Comparison of ENCODE assay signal across 23 cellular contexts in the genomic region with DNA sequence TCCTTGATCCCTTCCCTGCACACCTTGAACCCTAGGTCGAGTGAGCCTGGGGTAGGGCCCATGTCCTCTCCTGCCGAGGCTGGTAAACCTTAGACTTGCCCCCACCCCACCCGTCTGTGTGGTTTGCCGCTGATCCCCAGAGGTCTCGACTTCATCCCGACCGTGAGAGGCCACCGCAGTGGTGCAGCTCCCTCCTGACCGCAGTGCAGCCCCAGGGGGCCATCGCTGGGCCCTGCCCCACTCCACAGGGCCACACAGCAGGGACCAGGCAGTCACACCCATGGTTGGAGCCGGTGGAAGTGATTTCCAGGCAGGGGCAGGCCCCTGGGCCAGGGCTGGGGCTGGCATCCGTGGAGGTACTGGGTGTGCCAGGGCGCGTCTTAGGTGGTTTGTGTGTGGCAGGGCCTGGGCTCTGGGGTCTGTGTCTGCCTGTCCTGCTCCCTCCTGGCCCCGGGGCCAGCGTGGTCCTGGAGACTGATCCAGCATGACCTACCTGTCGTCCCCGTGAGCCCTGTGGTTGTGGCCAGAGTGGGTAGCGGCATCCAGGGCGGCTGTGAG. TPM values are rescaled to one million over a fixed set of nuclear protein-coding genes. Genes with fewer than 3 reads are reported as not detected.
DNase-seq lines count a peak whose midpoint lies in the region; ATAC-seq and TF ChIP-seq lines count a peak whose summit lies in the region.
"Had no signal": no experiment of that assay in that cellular context is flagged by ENCODE, and none has a peak within 500 bp of the region (broad histone marks: within the 10 kb centered on the region; RNA-seq: fewer than 3 reads in every experiment).

No MANE protein-coding gene starts in this region.

- WGBS in esophagus squamous epithelium, 2 donors = 44% methylated on average over 6 of the region's 20 CpGs; no CpG with 5 or more reads in 1 of the 2 donors

- peak overlapping the region; percentile 94 for H3K27ac ChIP-seq in C4-2B
- peak overlapping the region; percentile 80 to 93 (median 84) for H3K27ac ChIP-seq in esophagus squamous epithelium
- peak overlapping the region; percentile 0 for H3K27ac ChIP-seq in rectal smooth muscle tissue (ENCODE audit: low read depth, low read length)
- H3K27ac ChIP-seq: ovary had no signal

- H3K27me3 Mint-ChIP-seq in T-helper 17 cell (no peaks in the 10 kb centered on the region), progenitor cell of endocrine pancreas (no peaks in the 10 kb centered on the region)
- H3K27me3 Mint-ChIP-seq in activated naive CD8-positive, alpha-beta T cell treated with anti-CD3 and anti-CD28 coated beads for 36 hours = no peaks in the 10 kb centered on the region
- H3K27me3 Mint-ChIP-seq: CD8-positive, alpha-beta memory T cell; central memory CD8-positive, alpha-beta T cell had no signal

- H3K4me3 Mint-ChIP-seq in T-helper 17 cell (peak overlapping the region; percentile 47), progenitor cell of endocrine pancreas (ENCODE audit: low read depth) (no peak overlapping the region)
- no peak overlapping the region for H3K4me3 Mint-ChIP-seq in activated naive CD8-positive, alpha-beta T cell treated with anti-CD3 and anti-CD28 coated beads for 36 hours
- H3K4me3 Mint-ChIP-seq: activated naive CD4-positive, alpha-beta T cell treated with anti-CD3 and anti-CD28 coated beads for 36 hours; activated T-cell treated with anti-CD3 and anti-CD28 coated beads, Interleukin-2, amount 50 U/mL, for 72 hours; CD8-positive, alpha-beta memory T cell; central memory CD8-positive, alpha-beta T cell; natural killer cell had no signal

- H3K9me3 Mint-ChIP-seq in activated naive CD8-positive, alpha-beta T cell treated with anti-CD3 and anti-CD28 coated beads for 36 hours = no peaks in the 10 kb centered on the region
- no peaks in the 10 kb centered on the region for H3K9me3 Mint-ChIP-seq in progenitor cell of endocrine pancreas (ENCODE audit: low read depth)
- H3K9me3 Mint-ChIP-seq: activated naive CD4-positive, alpha-beta T cell treated with anti-CD3 and anti-CD28 coated beads for 36 hours; activated T-cell treated with anti-CD3 and anti-CD28 coated beads, Interleukin-2, amount 50 U/mL, for 72 hours; CD8-positive, alpha-beta memory T cell; central memory CD8-positive, alpha-beta T cell; natural killer cell had no signal

- TF ChIP-seq POLR2A in esophagus squamous epithelium (IDR thresholded peaks at IDR 0.05) = no peak

- intact Hi-C loops in esophagus squamous epithelium (cut with DNase I) = no loop called here

- H3K9me3 ChIP-seq in T-helper 17 cell (ENCODE audit: control insufficient read depth, low read length, poor library complexity, severe bottlenecking) (no peaks in the 10 kb centered on the region), esophagus squamous epithelium (no peaks in the 10 kb centered on the region)
- H3K9me3 ChIP-seq: esophagus muscularis mucosa, gastroesophageal sphincter, ovary had no signal

- H3K27me3 ChIP-seq in esophagus squamous epithelium (no peaks in the 10 kb centered on the region), rectal smooth muscle tissue (ENCODE audit: control insufficient read depth, insufficient read depth, low read length) (no peaks in the 10 kb centered on the region)
- H3K27me3 ChIP-seq: esophagus muscularis mucosa, gastroesophageal sphincter, ovary had no signal

- no peak for ATAC-seq in T-helper 17 cell
- ATAC-seq: activated T-cell treated with anti-CD3 and anti-CD28 coated beads, Interleukin-2, amount 50 U/mL, for 72 hours; gastroesophageal sphincter; natural killer cell had no signal

- H3K36me3 ChIP-seq in esophagus squamous epithelium = peaks cover 2 to 80% (median 9%) of the 10 kb centered on the region in 3 donors
- no peaks in the 10 kb centered on the region for H3K36me3 ChIP-seq in rectal smooth muscle tissue (ENCODE audit: control insufficient read depth, insufficient read depth, low read length)
- H3K36me3 ChIP-seq: ovary had no signal

- H3K4me1 Mint-ChIP-seq in T-helper 17 cell (peaks cover 6% of the 10 kb centered on the region), progenitor cell of endocrine pancreas (ENCODE audit: low read depth) (peaks cover 12% of the 10 kb centered on the region)
- H3K4me1 Mint-ChIP-seq in activated naive CD8-positive, alpha-beta T cell treated with anti-CD3 and anti-CD28 coated beads for 36 hours = no peaks in the 10 kb centered on the region
- H3K4me1 Mint-ChIP-seq: CD8-positive, alpha-beta memory T cell; central memory CD8-positive, alpha-beta T cell; natural killer cell had no signal

- TF ChIP-seq CTCF in C4-2B (conservative IDR thresholded peaks at IDR 0.05) (no peak), esophagus squamous epithelium (IDR thresholded peaks at IDR 0.05) (no peak), progenitor cell of endocrine pancreas (IDR thresholded peaks at IDR 0.05; ENCODE audit: unreplicated experiment) (no peak)

- H3K4me1 ChIP-seq in esophagus squamous epithelium = peaks cover 29 to 69% (median 44%) of the 10 kb centered on the region in 3 donors
- no peaks in the 10 kb centered on the region for H3K4me1 ChIP-seq in rectal smooth muscle tissue (ENCODE audit: control insufficient read depth, insufficient read depth, low read length)

- no peak overlapping the region for H3K9ac ChIP-seq in rectal smooth muscle tissue (ENCODE audit: low read length)

- H3K4me3 ChIP-seq in esophagus squamous epithelium (no peak overlapping the region), rectal smooth muscle tissue (ENCODE audit: low read length) (no peak overlapping the region)
- H3K4me3 ChIP-seq: esophagus muscularis mucosa, gastroesophageal sphincter, ovary had no signal

- H3K27ac Mint-ChIP-seq in T-helper 17 cell = no peak overlapping the region
- H3K27ac Mint-ChIP-seq in activated naive CD8-positive, alpha-beta T cell treated with anti-CD3 and anti-CD28 coated beads for 36 hours = no peak overlapping the region
- H3K27ac Mint-ChIP-seq in progenitor cell of endocrine pancreas = no peak overlapping the region
- H3K27ac Mint-ChIP-seq: activated naive CD4-positive, alpha-beta T cell treated with anti-CD3 and anti-CD28 coated beads for 36 hours; activated T-cell treated with anti-CD3 and anti-CD28 coated beads, Interleukin-2, amount 50 U/mL, for 72 hours; CD8-positive, alpha-beta memory T cell; natural killer cell had no signal

- DNase-seq in T-helper 17 cell (no peak), esophagus squamous epithelium (lab: John Stamatoyannopoulos, UW) (no peak), progenitor cell of endocrine pancreas (ENCODE audit: low spot score, unreplicated experiment) (no peak)
- DNase-seq in activated naive CD8-positive, alpha-beta T cell treated with anti-CD3 and anti-CD28 coated beads for 36 hours = no peak
- no peak for DNase-seq in activated T-cell treated with anti-CD3 and anti-CD28 coated beads, Interleukin-2, amount 50 U/mL, for 1 hour
- no peak for DNase-seq in stimulated activated CD4-positive, alpha-beta T cell treated with anti-CD3 and anti-CD28 coated beads, Interleukin-2, amount 100 ng/mL, for 24 hours
- DNase-seq: activated naive CD4-positive, alpha-beta T cell treated with anti-CD3 and anti-CD28 coated beads for 36 hours; activated T-cell treated with anti-CD3 and anti-CD28 coated beads, Interleukin-2, amount 50 U/mL, for 72 hours; CD8-positive, alpha-beta memory T cell; Karpas-422; kidney; natural killer cell; NCI-H187 treated with DMSO at 0.1 percent for 48 hours; NCI-H2227 treated with DMSO at 0.1 percent for 48 hours; NCI-H748 treated with DMSO at 0.1 percent for 48 hours; ovary; SHP77; SW 1271 had no signal

- H3K36me3 Mint-ChIP-seq in T-helper 17 cell (ENCODE audit: low read depth) (no peaks in the 10 kb centered on the region), progenitor cell of endocrine pancreas (ENCODE audit: insufficient read depth) (peaks cover 1% of the 10 kb centered on the region)
- H3K36me3 Mint-ChIP-seq in activated naive CD8-positive, alpha-beta T cell treated with anti-CD3 and anti-CD28 coated beads for 36 hours = no peaks in the 10 kb centered on the region
- H3K36me3 Mint-ChIP-seq: natural killer cell had no signal

RNA-seq across cellular contexts. Expression of a gene that starts 46.7 kb away (rescaled TPM):
- total RNA-seq in T-helper 17 cell (10 to 100 TPM; 11.0 to 13.9 TPM), esophagus squamous epithelium (100 to 1,000 TPM in 3 of 4 donors, 10 to 100 TPM in 1; 87.8 to 175 (median 105) TPM), progenitor cell of endocrine pancreas (37.6 and 40.4 TPM in 2 replicates)
- total RNA-seq in activated naive CD8-positive, alpha-beta T cell treated with anti-CD3 and anti-CD28 coated beads for 36 hours = 10 to 100 TPM in 1 of 2 experiments, 1 to 10 TPM in 1; 7.7 to 10.0 TPM

Comparison
In these comparisons a context has a peak if more than half of its experiments do, and no peak if none do; other contexts are left out.
1. H3K27ac ChIP-seq: peak in every context shown above with its lines; median percentile 94 in C4-2B; 84 in esophagus squamous epithelium; 0 in rectal smooth muscle tissue.